ENCODE assay signal across 20 cellular contexts in genomic region chr7:130135208-130136205, GRCh38.
DNase-seq lines count a peak whose midpoint lies in the region; ATAC-seq, FAIRE-seq and TF ChIP-seq lines count a peak whose summit lies in the region.
"Had no signal": no experiment of that assay in that cellular context is flagged by ENCODE, and none has a peak within 500 bp of the region (broad histone marks: within the 10 kb centered on the region; RNA-seq: fewer than 3 reads in every experiment).

No MANE protein-coding gene starts in this region.

- H3K4me1 Mint-ChIP-seq in activated naive CD8-positive, alpha-beta T cell treated with anti-CD3 and anti-CD28 coated beads, Interleukin-2, amount 50 U/mL, for 24 hours: peaks cover 15% of the 10 kb centered on the region
- peaks cover 7% of the 10 kb centered on the region for H3K4me1 Mint-ChIP-seq in activated naive CD8-positive, alpha-beta T cell treated with anti-CD3 and anti-CD28 coated beads for 36 hours
- peaks cover 13% of the 10 kb centered on the region for H3K4me1 Mint-ChIP-seq in activated T-helper 17 cell treated with anti-CD3 and anti-CD28 coated beads, Interleukin-2, amount 50 U/mL, for 72 hours

- ATAC-seq in activated naive CD8-positive, alpha-beta T cell treated with anti-CD3 and anti-CD28 coated beads, Interleukin-2, amount 50 U/mL, for 24 hours: peak; percentile 60
- peak; percentile 57 for ATAC-seq in activated T-helper 17 cell treated with anti-CD3 and anti-CD28 coated beads, Interleukin-2, amount 50 U/mL, for 72 hours (replicated peaks)
- ATAC-seq in pancreas (no peak), esophagus mucosa (no peak), HG03280 (IDR thresholded peaks at IDR 0.05; ENCODE audit: unreplicated experiment) (no peak)
- ATAC-seq: activated T-cell treated with anti-CD3 and anti-CD28 coated beads, Interleukin-2, amount 50 U/mL, for 4 hours had no signal

- H3K27ac ChIP-seq in pancreas: no peak overlapping the region
- H3K27ac ChIP-seq: coronary artery, transverse colon had no signal

- H3K4me3 Mint-ChIP-seq in activated naive CD8-positive, alpha-beta T cell treated with anti-CD3 and anti-CD28 coated beads, Interleukin-2, amount 50 U/mL, for 24 hours: no peak overlapping the region
- H3K4me3 Mint-ChIP-seq in activated naive CD8-positive, alpha-beta T cell treated with anti-CD3 and anti-CD28 coated beads for 36 hours: no peak overlapping the region
- no peak overlapping the region for H3K4me3 Mint-ChIP-seq in activated T-helper 17 cell treated with anti-CD3 and anti-CD28 coated beads, Interleukin-2, amount 50 U/mL, for 72 hours
- H3K4me3 Mint-ChIP-seq: activated CD4-positive, alpha-beta T cell treated with anti-CD3 and anti-CD28 coated beads, Interleukin-2, amount 10 ng/mL, durations not matched to agents 7 days and 5 days; activated T-cell treated with anti-CD3 and anti-CD28 coated beads, Interleukin-2, amount 50 U/mL, for 4 hours had no signal

- H3K36me3 Mint-ChIP-seq in activated naive CD8-positive, alpha-beta T cell treated with anti-CD3 and anti-CD28 coated beads, Interleukin-2, amount 50 U/mL, for 24 hours (ENCODE audit: low read depth): peaks cover 15% of the 10 kb centered on the region
- peaks cover 11% of the 10 kb centered on the region for H3K36me3 Mint-ChIP-seq in activated naive CD8-positive, alpha-beta T cell treated with anti-CD3 and anti-CD28 coated beads for 36 hours
- peaks cover 61% of the 10 kb centered on the region for H3K36me3 Mint-ChIP-seq in activated T-helper 17 cell treated with anti-CD3 and anti-CD28 coated beads, Interleukin-2, amount 50 U/mL, for 72 hours (ENCODE audit: low read depth)

- H3K27me3 ChIP-seq in pancreas: no peaks in the 10 kb centered on the region
- H3K27me3 ChIP-seq: transverse colon had no signal

- DNase-seq in activated naive CD8-positive, alpha-beta T cell treated with anti-CD3 and anti-CD28 coated beads, Interleukin-2, amount 50 U/mL, for 24 hours: no peak
- no peak for DNase-seq in activated naive CD8-positive, alpha-beta T cell treated with anti-CD3 and anti-CD28 coated beads for 36 hours
- DNase-seq in kidney glomerular epithelial cell (lab: John Stamatoyannopoulos, UW): peak; percentile 27
- DNase-seq in pancreas: no peak
- no peak for DNase-seq in DMS 273 (lab: John Stamatoyannopoulos, UW; ENCODE audit: unreplicated experiment)
- DNase-seq: activated CD4-positive, alpha-beta T cell treated with anti-CD3 and anti-CD28 coated beads, Interleukin-2, amount 10 ng/mL, durations not matched to agents 7 days and 5 days; activated T-cell treated with anti-CD3 and anti-CD28 coated beads, Interleukin-2, amount 50 U/mL, for 4 hours; glutamatergic neuron; kidney; midbrain; NCI-H1092 treated with DMSO at 0.1 percent for 48 hours; NK-92 treated with Interleukin-12 subunit alpha and Interleukin-12 subunit beta, amount 100 ng/mL, for 24 hours; Right ventricle myocardium superior; stimulated activated CD4-positive, alpha-beta T cell treated with anti-CD3 and anti-CD28 coated beads, Interleukin-4, amount 100 ng/mL, for 24 hours; transverse colon had no signal

- no peak for FAIRE-seq in pancreas (lab: Jason Lieb, UNC)
- FAIRE-seq: G401.6, kidney had no signal

- no peaks in the 10 kb centered on the region for H3K27me3 Mint-ChIP-seq in activated naive CD8-positive, alpha-beta T cell treated with anti-CD3 and anti-CD28 coated beads, Interleukin-2, amount 50 U/mL, for 24 hours
- H3K27me3 Mint-ChIP-seq in activated naive CD8-positive, alpha-beta T cell treated with anti-CD3 and anti-CD28 coated beads for 36 hours: no peaks in the 10 kb centered on the region
- H3K27me3 Mint-ChIP-seq in activated T-helper 17 cell treated with anti-CD3 and anti-CD28 coated beads, Interleukin-2, amount 50 U/mL, for 72 hours: no peaks in the 10 kb centered on the region
- H3K27me3 Mint-ChIP-seq: activated CD4-positive, alpha-beta T cell treated with anti-CD3 and anti-CD28 coated beads, Interleukin-2, amount 10 ng/mL, durations not matched to agents 7 days and 5 days had no signal

- H3K36me3 ChIP-seq in pancreas: peaks cover 0 to 32% (median 2%) of the 10 kb centered on the region in 3 donors

- no peak for TF ChIP-seq CTCF in pancreas (IDR thresholded peaks at IDR 0.05)

- no peaks in the 10 kb centered on the region for H3K9me3 Mint-ChIP-seq in activated naive CD8-positive, alpha-beta T cell treated with anti-CD3 and anti-CD28 coated beads, Interleukin-2, amount 50 U/mL, for 24 hours
- no peaks in the 10 kb centered on the region for H3K9me3 Mint-ChIP-seq in activated naive CD8-positive, alpha-beta T cell treated with anti-CD3 and anti-CD28 coated beads for 36 hours
- H3K9me3 Mint-ChIP-seq in activated T-helper 17 cell treated with anti-CD3 and anti-CD28 coated beads, Interleukin-2, amount 50 U/mL, for 72 hours: no peaks in the 10 kb centered on the region
- H3K9me3 Mint-ChIP-seq: activated CD4-positive, alpha-beta T cell treated with anti-CD3 and anti-CD28 coated beads, Interleukin-2, amount 10 ng/mL, durations not matched to agents 7 days and 5 days; activated T-cell treated with anti-CD3 and anti-CD28 coated beads, Interleukin-2, amount 50 U/mL, for 4 hours had no signal

- intact Hi-C loops in pancreas (cut with DNase I): no loop called here

- no peak overlapping the region for H3K4me3 ChIP-seq in pancreas
- H3K4me3 ChIP-seq: coronary artery, transverse colon had no signal

- no peak overlapping the region for H3K27ac Mint-ChIP-seq in activated naive CD8-positive, alpha-beta T cell treated with anti-CD3 and anti-CD28 coated beads, Interleukin-2, amount 50 U/mL, for 24 hours
- H3K27ac Mint-ChIP-seq in activated naive CD8-positive, alpha-beta T cell treated with anti-CD3 and anti-CD28 coated beads for 36 hours: no peak overlapping the region
- peak overlapping the region; percentile 37 for H3K27ac Mint-ChIP-seq in activated T-helper 17 cell treated with anti-CD3 and anti-CD28 coated beads, Interleukin-2, amount 50 U/mL, for 72 hours
- H3K27ac Mint-ChIP-seq: activated CD4-positive, alpha-beta T cell treated with anti-CD3 and anti-CD28 coated beads, Interleukin-2, amount 10 ng/mL, durations not matched to agents 7 days and 5 days had no signal

- no peaks in the 10 kb centered on the region for H3K4me1 ChIP-seq in pancreas

- WGBS in pancreas, 2 donors: 95 to 98% methylated on average over 10 of the region's 10 CpGs

- H3K9me3 ChIP-seq in pancreas: no peaks in the 10 kb centered on the region
- H3K9me3 ChIP-seq: transverse colon had no signal

Comparison
In these comparisons a context has a peak if more than half of its experiments do, and no peak if none do; other contexts are left out.
1. ATAC-seq: peak in activated naive CD8-positive, alpha-beta T cell treated with anti-CD3 and anti-CD28 coated beads, Interleukin-2, amount 50 U/mL, for 24 hours (single experiment) and activated T-helper 17 cell treated with anti-CD3 and anti-CD28 coated beads, Interleukin-2, amount 50 U/mL, for 72 hours (single experiment); none in pancreas (0 of 4), esophagus mucosa (single experiment) and HG03280 (single experiment).